23 cellular contexts compared by ENCODE assay signal in genomic region chr10:20363666-20364065, GRCh38.
"Had no signal": no experiment of that assay in that cellular context is flagged by ENCODE, and none has a peak within 500 bp of the region (broad histone marks: within the 10 kb centered on the region; RNA-seq: fewer than 3 reads in every experiment).

No MANE protein-coding gene starts in this region.

- ATAC-seq: foreskin keratinocyte; gastroesophageal sphincter; heart right ventricle; left cardiac atrium; left lung; natural killer cell; right cardiac atrium; stimulated activated memory B cell treated with anti-CD40 and anti-IgM and Interleukin-4, amounts not matched to agents 10 μg/mL and 1 μg/mL and 100 μg/mL, for 72 hours; stimulated activated naive CD8-positive, alpha-beta T cell treated with anti-CD3 and anti-CD28 coated beads, Interleukin-15, Interleukin-2, amounts not matched to agents 100 U/mL and 50 U/mL, for 24 hours had no signal

- H3K36me3 ChIP-seq: esophagus muscularis mucosa, gastroesophageal sphincter, heart right ventricle, left lung, ovary, sigmoid colon, spleen, tibial artery had no signal

- H3K27me3 ChIP-seq: esophagus muscularis mucosa, foreskin keratinocyte, gastroesophageal sphincter, heart right ventricle, left lung, ovary, sigmoid colon, spleen, testis, tibial artery had no signal

- H3K4me1 ChIP-seq: esophagus muscularis mucosa, foreskin keratinocyte, gastroesophageal sphincter, heart right ventricle, left lung, sigmoid colon, spleen, testis, tibial artery had no signal

- DNase-seq: dermis blood vessel endothelial cell; effector memory CD4-positive, alpha-beta T cell; foreskin keratinocyte; glutamatergic neuron; heart right ventricle; hippocampal formation; left cardiac atrium; left lung; natural killer cell; occipital lobe; ovary; right cardiac atrium; sigmoid colon; spleen; stimulated activated CD4-positive, alpha-beta T cell treated with anti-CD3 and anti-CD28 coated beads, Interleukin-4, amount 100 ng/mL, for 4 hours; stimulated activated naive CD8-positive, alpha-beta T cell treated with anti-CD3 and anti-CD28 coated beads, Interleukin-15, Interleukin-2, amounts not matched to agents 100 U/mL and 50 U/mL, for 24 hours; substantia nigra; testis; tibial artery had no signal

- H3K27ac ChIP-seq: coronary artery, esophagus muscularis mucosa, foreskin keratinocyte, gastroesophageal sphincter, heart right ventricle, left lung, ovary, sigmoid colon, spleen, testis, tibial artery had no signal

- H3K4me3 ChIP-seq: coronary artery, esophagus muscularis mucosa, gastroesophageal sphincter, heart right ventricle, left lung, ovary, sigmoid colon, spleen, testis, tibial artery had no signal

- H3K9me3 ChIP-seq: esophagus muscularis mucosa, gastroesophageal sphincter, ovary, sigmoid colon, testis had no signal
